In genomic region chr16:51374790-51375189, GRCh38 we compare ENCODE assay signal across 34 cellular contexts.
"Had no signal": no experiment of that assay in that cellular context is flagged by ENCODE, and none has a peak within 500 bp of the region (broad histone marks: within the 10 kb centered on the region; RNA-seq: fewer than 3 reads in every experiment).

No MANE protein-coding gene starts in this region.

- H3K4me3 Mint-ChIP-seq: activated B cell treated with CpG ODN at 0.5 μM for 24 hours; activated CD4-positive, alpha-beta memory T cell treated with anti-CD3 and anti-CD28 coated beads for 36 hours; activated CD4-positive, alpha-beta T cell treated with anti-CD3 and anti-CD28 coated beads, Interleukin-2, amount 10 ng/mL, durations not matched to agents 24 days and 14 days; activated CD8-positive, alpha-beta T cell treated with anti-CD3 and anti-CD28 coated beads for 36 hours; activated naive CD4-positive, alpha-beta T cell treated with anti-CD3 and anti-CD28 coated beads for 36 hours; activated naive CD8-positive, alpha-beta T cell treated with anti-CD3 and anti-CD28 coated beads for 36 hours; activated T-cell treated with anti-CD3 and anti-CD28 coated beads, Interleukin-2, amount 50 U/mL, for 4 hours; activated T-cell treated with anti-CD3 and anti-CD28 coated beads, Interleukin-2, amount 50 U/mL, for 72 hours; activated T-helper 1 cell treated with anti-CD3 and anti-CD28 coated beads, Interleukin-12 subunit alpha, Interleukin-12 subunit beta, Interleukin-2, Interleukin-4 antibody, amounts not matched to agents 30 ng/mL and 10 ng/mL and 1 ng/mL, durations not matched to agents 14 hours and 24 hours and 36 hours; activated T-helper 17 cell treated with anti-CD3 and anti-CD28 coated beads, Interleukin-2, amount 50 U/mL, for 72 hours; brain; T-helper 1 cell treated with Interleukin-12 subunit alpha and Interleukin-12 subunit beta and Interleukin-4 antibody, amounts not matched to agents 30 μg/mL and 1 μg/mL, for 36 hours; T-helper 2 cell treated with Interferon-gamma antibody and Interleukin-4, amounts not matched to agents 5 μg/mL and 100 μg/mL, for 36 hours had no signal

- H3K4me1 Mint-ChIP-seq: activated B cell treated with CpG ODN at 0.5 μM for 24 hours; activated CD4-positive, alpha-beta T cell treated with anti-CD3 and anti-CD28 coated beads, Interleukin-2, amount 10 ng/mL, durations not matched to agents 24 days and 14 days; activated naive CD8-positive, alpha-beta T cell treated with anti-CD3 and anti-CD28 coated beads for 36 hours; activated T-helper 17 cell treated with anti-CD3 and anti-CD28 coated beads, Interleukin-2, amount 50 U/mL, for 72 hours had no signal

- H3K27me3 ChIP-seq: adrenal gland, ascending aorta had no signal

- H3K36me3 Mint-ChIP-seq: activated CD4-positive, alpha-beta memory T cell treated with anti-CD3 and anti-CD28 coated beads for 36 hours; activated naive CD4-positive, alpha-beta T cell treated with anti-CD3 and anti-CD28 coated beads, Interleukin-2, amount 50 U/mL, for 72 hours; activated naive CD8-positive, alpha-beta T cell treated with anti-CD3 and anti-CD28 coated beads for 36 hours; brain had no signal

- H3K4me1 ChIP-seq: adrenal gland, ascending aorta had no signal

- DNase-seq: activated B cell treated with CpG ODN at 0.5 μM for 24 hours; activated CD4-positive, alpha-beta memory T cell treated with anti-CD3 and anti-CD28 coated beads for 36 hours; activated CD4-positive, alpha-beta T cell treated with anti-CD3 and anti-CD28 coated beads for 4 hours; activated CD4-positive, alpha-beta T cell treated with anti-CD3 and anti-CD28 coated beads, Interleukin-2, amount 10 ng/mL, durations not matched to agents 24 days and 14 days; activated CD4-positive, alpha-beta T cell treated with anti-CD3 and anti-CD28 coated beads, Interleukin-2, amount 50 U/mL, for 1 hour; activated CD4-positive, alpha-beta T cell treated with anti-CD3 and anti-CD28 coated beads, Interleukin-2, amount 50 U/mL, for 4 hours; activated CD4-positive, CD25-positive, alpha-beta regulatory T cell treated with anti-CD3 and anti-CD28 coated beads, Interleukin-2, amount 50 U/mL, for 72 hours; activated CD8-positive, alpha-beta memory T cell treated with anti-CD3 and anti-CD28 coated beads, Interleukin-2, amount 50 U/mL, for 4 hours; activated CD8-positive, alpha-beta T cell treated with anti-CD3 and anti-CD28 coated beads for 36 hours; activated effector memory CD4-positive, alpha-beta T cell treated with anti-CD3 and anti-CD28 coated beads, Interleukin-2, amount 50 U/mL, for 16 hours; activated gamma-delta T cell treated with Interleukin-2 at 50 U/mL for 16 hours; activated naive CD4-positive, alpha-beta T cell; activated naive CD4-positive, alpha-beta T cell treated with anti-CD3 and anti-CD28 coated beads for 36 hours; activated naive CD4-positive, alpha-beta T cell treated with anti-CD3 and anti-CD28 coated beads, Interleukin-2, amount 50 U/mL, for 16 hours; activated naive CD8-positive, alpha-beta T cell treated with anti-CD3 and anti-CD28 coated beads for 36 hours; activated T-cell treated with anti-CD3 and anti-CD28 coated beads for 4 hours; activated T-cell treated with anti-CD3 and anti-CD28 coated beads, Interleukin-2, amount 50 U/mL, for 1 hour; activated T-cell treated with anti-CD3 and anti-CD28 coated beads, Interleukin-2, amount 50 U/mL, for 4 hours; activated T-cell treated with anti-CD3 and anti-CD28 coated beads, Interleukin-2, amount 50 U/mL, for 72 hours; adrenal gland; anterior cingulate cortex; central memory CD4-positive, alpha-beta T cell; T-helper 1 cell; T-helper 2 cell; T-helper 9 cell had no signal

- ATAC-seq: activated CD8-positive, alpha-beta T cell treated with anti-CD3 and anti-CD28 coated beads for 36 hours; activated naive CD4-positive, alpha-beta T cell treated with anti-CD3 and anti-CD28 coated beads, Interleukin-2, amount 50 U/mL, for 72 hours; activated T-cell treated with anti-CD3 and anti-CD28 coated beads, Interleukin-2, amount 50 U/mL, for 4 hours; activated T-cell treated with anti-CD3 and anti-CD28 coated beads, Interleukin-2, amount 50 U/mL, for 72 hours; activated T-helper 17 cell treated with anti-CD3 and anti-CD28 coated beads, Interleukin-2, amount 50 U/mL, for 72 hours had no signal

- H3K27ac ChIP-seq: adrenal gland, ascending aorta, VCaP had no signal

- H3K4me3 ChIP-seq: adrenal gland, ascending aorta had no signal

- H3K9me3 ChIP-seq: adrenal gland, ascending aorta had no signal

- H3K27ac Mint-ChIP-seq: activated B cell treated with CpG ODN at 0.5 μM for 24 hours; activated CD4-positive, alpha-beta memory T cell treated with anti-CD3 and anti-CD28 coated beads for 36 hours; activated CD4-positive, alpha-beta T cell treated with anti-CD3 and anti-CD28 coated beads, Interleukin-2, amount 10 ng/mL, durations not matched to agents 24 days and 14 days; activated CD8-positive, alpha-beta T cell treated with anti-CD3 and anti-CD28 coated beads for 36 hours; activated naive CD4-positive, alpha-beta T cell treated with anti-CD3 and anti-CD28 coated beads for 36 hours; activated naive CD4-positive, alpha-beta T cell treated with anti-CD3 and anti-CD28 coated beads, Interleukin-2, amount 50 U/mL, for 72 hours; activated naive CD8-positive, alpha-beta T cell treated with anti-CD3 and anti-CD28 coated beads for 36 hours; activated T-cell treated with anti-CD3 and anti-CD28 coated beads, Interleukin-2, amount 50 U/mL, for 72 hours; activated T-helper 1 cell treated with anti-CD3 and anti-CD28 coated beads, Interleukin-12 subunit alpha, Interleukin-12 subunit beta, Interleukin-2, Interleukin-4 antibody, amounts not matched to agents 30 ng/mL and 10 ng/mL and 1 ng/mL, durations not matched to agents 14 hours and 24 hours and 36 hours; activated T-helper 17 cell treated with anti-CD3 and anti-CD28 coated beads, Interleukin-2, amount 50 U/mL, for 72 hours; brain; T-helper 1 cell treated with Interleukin-12 subunit alpha and Interleukin-12 subunit beta and Interleukin-4 antibody, amounts not matched to agents 30 μg/mL and 1 μg/mL, for 36 hours; T-helper 2 cell treated with Interferon-gamma antibody and Interleukin-4, amounts not matched to agents 5 μg/mL and 100 μg/mL, for 36 hours had no signal

- FAIRE-seq: TTC549 had no signal

- H3K36me3 ChIP-seq: adrenal gland, ascending aorta had no signal

- H3K9me3 Mint-ChIP-seq: activated B cell treated with CpG ODN at 0.5 μM for 24 hours; activated CD4-positive, alpha-beta memory T cell treated with anti-CD3 and anti-CD28 coated beads for 36 hours; activated CD4-positive, alpha-beta T cell treated with anti-CD3 and anti-CD28 coated beads, Interleukin-2, amount 10 ng/mL, durations not matched to agents 24 days and 14 days had no signal

- H3K27me3 Mint-ChIP-seq: activated B cell treated with CpG ODN at 0.5 μM for 24 hours; activated CD4-positive, alpha-beta memory T cell treated with anti-CD3 and anti-CD28 coated beads for 36 hours; activated CD4-positive, alpha-beta T cell treated with anti-CD3 and anti-CD28 coated beads, Interleukin-2, amount 10 ng/mL, durations not matched to agents 24 days and 14 days; activated CD8-positive, alpha-beta T cell treated with anti-CD3 and anti-CD28 coated beads for 36 hours; activated naive CD8-positive, alpha-beta T cell treated with anti-CD3 and anti-CD28 coated beads for 36 hours; activated T-helper 17 cell treated with anti-CD3 and anti-CD28 coated beads, Interleukin-2, amount 50 U/mL, for 72 hours had no signal
